Comparison of ENCODE assay signal across 8 cellular contexts in genomic region chr5:126339215-126339805, GRCh38.
A peak's percentile ranks its signal among the peaks of the same experiment; 100 is the strongest.
DNase-seq lines count a peak whose midpoint lies in the region; ATAC-seq, FAIRE-seq and TF ChIP-seq lines count a peak whose summit lies in the region.

No MANE protein-coding gene starts in this region.

- TF ChIP-seq RAD21 in GM12878 (IDR thresholded peaks at IDR 0.05; ENCODE audit: insufficient read depth, low read depth, low read length) = peak; percentile 89

- H3K9ac ChIP-seq in GM12878 (ENCODE audit: control insufficient read depth, insufficient read depth, low read length) = no peak overlapping the region

- H3K9me3 ChIP-seq in GM12878 (replicated peaks; ENCODE audit: control insufficient read depth, insufficient read depth, low read length) = no peaks in the 10 kb centered on the region

- intact Hi-C loops in CD14-positive monocyte (cut with micrococcal nuclease) (loop anchor here in 1 of 2 donors (1.0 kb wide), 1 partner anchor 200 kb away; no protein-coding TSS in a partner anchor), GM12878 (cut with micrococcal nuclease; ENCODE audit: unreplicated experiment) (loop anchor here (1.0 kb wide), 1 partner anchor 200 kb away; no protein-coding TSS in a partner anchor)

- DNase-seq in CD14-positive monocyte (ENCODE audit: low spot score) (no peak), GM18507 (ENCODE audit: extremely low spot score, insufficient read length, low read depth) (peak; percentile 38), HPDE6-E6E7 (ENCODE audit: extremely low spot score) (peak; percentile 27), RPMI7951 (ENCODE audit: low read depth) (peak; percentile 61), GM12878 (ENCODE audit: low read depth, low spot score) (no peak), iPS-NIHi11 (ENCODE audit: low spot score) (peak; percentile 62)
- peak; percentile 2 to 8 for DNase-seq in stimulated activated CD4-positive, alpha-beta T cell treated with anti-CD3 and anti-CD28 coated beads, Interleukin-4, amount 100 ng/mL, for 4 hours

- no TSS peak for BruUV-seq in GM12878 (replicated peaks; lab: Mats Ljungman, UMichigan)

- no peaks in the 10 kb centered on the region for H3K79me2 ChIP-seq in GM12878 (ENCODE audit: control insufficient read depth, insufficient read depth, low read length)

- no peaks in the 10 kb centered on the region for H3K9me3 Mint-ChIP-seq in CD14-positive monocyte

- H3K4me3 Mint-ChIP-seq in CD14-positive monocyte = no peak overlapping the region

- TF ChIP-seq CTCF in CD14-positive monocyte (IDR thresholded peaks at IDR 0.05) (peak; percentile 87), GM12878 (IDR thresholded peaks at IDR 0.05 in 2 of 3, conservative IDR thresholded peaks at IDR 0.05 in 1 of 3; ENCODE audit: control insufficient read depth in 2 of 3, extremely low read depth in 1 of 3, insufficient read depth in 1 of 3, low read depth in 3 of 3, low read length in 3 of 3) (peak; percentile 60 to 80 (median 74); a peak in 5 of 6 replicates)

- TF ChIP-seq POLR2A in GM12878 (IDR thresholded peaks at IDR 0.05; ENCODE audit: low read depth, low read length) = no peak

- CTCF ChIA-PET in GM12878 (lab: Yijun Ruan, JAX) = interaction anchor here (1.0 to 4.7 kb wide), 17 partner anchors 10 to 261 kb away, joined by 3 to 91 read pairs (median 5); partner anchors contain the start of gene PHAX

- H3K27me3 Mint-ChIP-seq in CD14-positive monocyte (ENCODE audit: low read depth in 3 of 3) = peaks cover 4 to 7% (median 6%) of the 10 kb centered on the region in 3 donors

- FAIRE-seq in GM18507 (lab: Jason Lieb, UNC) = peak; percentile 82
- peak; percentile 96 for FAIRE-seq in GM12878 (lab: Jason Lieb, UNC)

- POLR2A ChIA-PET in GM12878 (lab: Charles Lee) = interaction anchor here (0.7 kb wide), 1 partner anchor 201 kb away, joined by 3 read pairs; no protein-coding TSS in a partner anchor

- H3K36me3 ChIP-seq in GM12878 (ENCODE audit: control insufficient read depth in 2 of 2, insufficient read depth in 2 of 2, low read length in 1 of 2) = no peaks in the 10 kb centered on the region

- H3K4me3 ChIP-seq in GM12878 = no peak overlapping the region

- SMC1A ChIA-PET in GM12878 (lab: Charles Lee; ENCODE audit: uncharacterized antibody, unreplicated experiment) = interaction anchor here (0.6 to 3.6 kb wide), 14 partner anchors 9 to 318 kb away, joined by 3 to 41 read pairs (median 6); no protein-coding TSS in a partner anchor

- no peak overlapping the region for H2AFZ ChIP-seq in GM12878 (ENCODE audit: control insufficient read depth, low read depth, low read length)

- H4K20me1 ChIP-seq in GM12878 (ENCODE audit: control insufficient read depth, insufficient read depth) = no peaks in the 10 kb centered on the region

- 26% methylated on average over 4 of the region's 4 CpGs for WGBS in GM12878 (ENCODE audit: insufficient coverage, insufficient replicate concordance, low lambda C conversion rate, missing lambda C conversion rate)

- in situ Hi-C loops in GM12878 (cut with MboI) = no loop called here

- H3K4me1 Mint-ChIP-seq in CD14-positive monocyte = no peaks in the 10 kb centered on the region

- no peak overlapping the region for H3K27ac Mint-ChIP-seq in CD14-positive monocyte

- H3K27ac ChIP-seq in GM12878 (ENCODE audit: control insufficient read depth, insufficient read depth) = no peak overlapping the region

- H3K4me1 ChIP-seq in GM12878 (ENCODE audit: control insufficient read depth, insufficient read depth, low read length) = no peaks in the 10 kb centered on the region

- no peaks in the 10 kb centered on the region for H3K27me3 ChIP-seq in GM12878 (replicated peaks in 1 of 2; ENCODE audit: control insufficient read depth in 2 of 2, insufficient read depth in 2 of 2, low read length in 1 of 2)

- ATAC-seq in GM12878 = peak; percentile 62
- no peak for ATAC-seq in GM21528 (IDR thresholded peaks at IDR 0.05; ENCODE audit: low FRiP score, unreplicated experiment)

- H3K36me3 Mint-ChIP-seq in CD14-positive monocyte = no peaks in the 10 kb centered on the region

- no peak overlapping the region for H3K4me2 ChIP-seq in GM12878 (ENCODE audit: control insufficient read depth, insufficient read depth)

- RAD21 ChIA-PET in GM12878 (lab: Charles Lee; ENCODE audit: unreplicated experiment) = interaction anchor here (0.5 to 3.3 kb wide), 11 partner anchors 12 to 1512 kb away, joined by 3 to 36 read pairs (median 4); no protein-coding TSS in a partner anchor

- no peak for TF ChIP-seq EP300 in GM12878 (IDR thresholded peaks at IDR 0.05; ENCODE audit: borderline replicate concordance in 1 of 2, control insufficient read depth in 1 of 2, low read depth in 2 of 2, low read length in 2 of 2)

TF ChIP-seq in GM12878, 131 proteins besides CTCF, POLR2A, EP300 and RAD21:
- no peak for TF ChIP-seq ELK1 (IDR thresholded peaks at IDR 0.05; ENCODE audit: low read depth, low read length)
- TF ChIP-seq SMC3 (IDR thresholded peaks at IDR 0.05; ENCODE audit: borderline replicate concordance, low read length) = peak; percentile 88
- no peak for TF ChIP-seq CBFB (IDR thresholded peaks at IDR 0.05; ENCODE audit: low read depth)
- TF ChIP-seq TCF3 (IDR thresholded peaks at IDR 0.05; ENCODE audit: borderline replicate concordance, insufficient read depth, low read depth, low read length) = no peak
- no peak for TF ChIP-seq CBX5 (IDR thresholded peaks at IDR 0.05; ENCODE audit: low read depth)
- TF ChIP-seq FOXM1 (IDR thresholded peaks at IDR 0.05; ENCODE audit: low read depth, low read length) = 0 out of 2 replicates have a peak, but pooled peaks have one; percentile 39
- TF ChIP-seq NFIC (IDR thresholded peaks at IDR 0.05; ENCODE audit: low read depth, low read length) = no peak
TF ChIP-seq in GM12878: peak in this region for 2.

Comparison
In these comparisons a context has a peak if more than half of its experiments do, and no peak if none do; other contexts are left out.
1. DNase-seq: peak in GM18507 (single experiment), HPDE6-E6E7 (single experiment), RPMI7951 (single experiment), iPS-NIHi11 (single experiment) and stimulated activated CD4-positive, alpha-beta T cell treated with anti-CD3 and anti-CD28 coated beads, Interleukin-4, amount 100 ng/mL, for 4 hours (2 of 2); none in CD14-positive monocyte (single experiment) and GM12878 (single experiment).